ENCODE assay signal across 32 cellular contexts in the genomic region with DNA sequence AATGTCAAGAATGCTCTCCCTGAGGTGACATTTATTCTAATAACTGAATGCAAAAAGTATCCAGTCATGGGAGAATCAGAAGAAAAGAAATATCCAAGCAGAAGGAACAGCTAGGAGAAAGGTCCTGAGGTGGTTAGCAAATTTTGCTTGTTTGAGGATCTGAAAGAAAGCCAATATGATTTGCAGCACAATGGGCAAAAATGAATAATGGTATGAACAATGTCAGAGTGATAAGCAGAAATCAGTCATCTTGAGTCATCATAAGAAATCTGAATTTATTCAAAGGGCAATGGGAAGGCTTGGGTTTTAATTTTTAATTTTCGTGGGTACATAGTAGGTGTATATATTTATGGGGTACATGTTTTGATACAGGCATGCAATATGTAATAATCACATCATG.
"Had no signal": no experiment of that assay in that cellular context is flagged by ENCODE, and none has a peak within 500 bp of the region (broad histone marks: within the 10 kb centered on the region; RNA-seq: fewer than 3 reads in every experiment).

No MANE protein-coding gene starts in this region.

- H3K27ac Mint-ChIP-seq: activated CD4-positive, alpha-beta memory T cell treated with anti-CD3 and anti-CD28 coated beads for 36 hours; activated CD4-positive, alpha-beta T cell treated with anti-CD3 and anti-CD28 coated beads for 36 hours; activated CD4-positive, alpha-beta T cell treated with anti-CD3 and anti-CD28 coated beads, Interleukin-2, amount 10 ng/mL, durations not matched to agents 24 days and 14 days; activated CD8-positive, alpha-beta memory T cell treated with anti-CD3 and anti-CD28 coated beads, Interleukin-2, amount 10 ng/mL, durations not matched to agents 7 days and 5 days; activated CD8-positive, alpha-beta T cell treated with anti-CD3 and anti-CD28 coated beads, Interleukin-2, amount 10 ng/mL, durations not matched to agents 7 days and 5 days; activated naive CD8-positive, alpha-beta T cell treated with anti-CD3 and anti-CD28 coated beads for 36 hours; activated naive CD8-positive, alpha-beta T cell treated with anti-CD3 and anti-CD28 coated beads, Interleukin-2, amount 50 U/mL, for 24 hours; activated T-cell treated with anti-CD3 and anti-CD28 coated beads, Interleukin-2, amount 50 U/mL, for 24 hours; activated T-cell treated with anti-CD3 and anti-CD28 coated beads, Interleukin-2, amount 50 U/mL, for 72 hours; endodermal cell had no signal

- H3K27ac ChIP-seq: adrenal gland, body of pancreas, cardiac muscle cell, colonic mucosa, dorsolateral prefrontal cortex, esophagus muscularis mucosa had no signal

- H3K4me3 ChIP-seq: adrenal gland, body of pancreas, cardiac muscle cell, colonic mucosa, dorsolateral prefrontal cortex, esophagus muscularis mucosa had no signal

- ATAC-seq: activated CD4-positive, alpha-beta T cell treated with anti-CD3 and anti-CD28 coated beads for 36 hours; activated CD8-positive, alpha-beta memory T cell treated with anti-CD3 and anti-CD28 coated beads, Interleukin-2, amount 10 ng/mL, durations not matched to agents 7 days and 5 days; activated CD8-positive, alpha-beta T cell treated with anti-CD3 and anti-CD28 coated beads, Interleukin-2, amount 10 ng/mL, durations not matched to agents 7 days and 5 days; activated naive CD8-positive, alpha-beta T cell treated with anti-CD3 and anti-CD28 coated beads, Interleukin-2, amount 50 U/mL, for 24 hours; activated T-cell treated with anti-CD3 and anti-CD28 coated beads, Interleukin-2, amount 50 U/mL, for 72 hours; body of pancreas had no signal

- H3K9me3 Mint-ChIP-seq: activated CD4-positive, alpha-beta memory T cell treated with anti-CD3 and anti-CD28 coated beads for 36 hours; activated CD4-positive, alpha-beta T cell treated with anti-CD3 and anti-CD28 coated beads, Interleukin-2, amount 10 ng/mL, durations not matched to agents 24 days and 14 days; activated naive CD8-positive, alpha-beta T cell treated with anti-CD3 and anti-CD28 coated beads for 36 hours; activated naive CD8-positive, alpha-beta T cell treated with anti-CD3 and anti-CD28 coated beads, Interleukin-2, amount 50 U/mL, for 24 hours; activated T-cell treated with anti-CD3 and anti-CD28 coated beads, Interleukin-2, amount 50 U/mL, for 24 hours; activated T-cell treated with anti-CD3 and anti-CD28 coated beads, Interleukin-2, amount 50 U/mL, for 72 hours; endodermal cell had no signal

- DNase-seq: activated CD4-positive, alpha-beta memory T cell treated with anti-CD3 and anti-CD28 coated beads for 36 hours; activated CD4-positive, alpha-beta T cell treated with anti-CD3 and anti-CD28 coated beads for 36 hours; activated CD4-positive, alpha-beta T cell treated with anti-CD3 and anti-CD28 coated beads, Interleukin-2, amount 10 ng/mL, durations not matched to agents 24 days and 14 days; activated CD4-positive, CD25-positive, alpha-beta regulatory T cell; activated CD4-positive, CD25-positive, alpha-beta regulatory T cell treated with anti-CD3 and anti-CD28 coated beads, Interleukin-2, amount 50 U/mL, for 72 hours; activated CD8-positive, alpha-beta memory T cell treated with anti-CD3 and anti-CD28 coated beads, Interleukin-2, amount 10 ng/mL, durations not matched to agents 7 days and 5 days; activated CD8-positive, alpha-beta memory T cell treated with anti-CD3 and anti-CD28 coated beads, Interleukin-2, amount 50 U/mL, for 4 hours; activated CD8-positive, alpha-beta T cell treated with anti-CD3 and anti-CD28 coated beads, Interleukin-2, amount 10 ng/mL, durations not matched to agents 7 days and 5 days; activated gamma-delta T cell; activated naive CD4-positive, alpha-beta T cell treated with anti-CD3 and anti-CD28 coated beads, Interleukin-2, amount 50 U/mL, for 16 hours; activated naive CD4-positive, alpha-beta T cell treated with Interleukin-2 at 50 U/mL for 16 hours; activated naive CD8-positive, alpha-beta T cell treated with anti-CD3 and anti-CD28 coated beads for 36 hours; activated naive CD8-positive, alpha-beta T cell treated with anti-CD3 and anti-CD28 coated beads, Interleukin-2, amount 50 U/mL, for 24 hours; activated T-cell treated with anti-CD3 and anti-CD28 coated beads, Interleukin-2, amount 50 U/mL, for 24 hours; activated T-cell treated with anti-CD3 and anti-CD28 coated beads, Interleukin-2, amount 50 U/mL, for 72 hours; adrenal gland; amygdala; aorta; body of pancreas; central memory CD4-positive, alpha-beta T cell; cerebellar nuclear complex; colonic mucosa; dorsolateral prefrontal cortex; effector memory CD4-positive, alpha-beta T cell; endodermal cell; erythroblast; head of caudate nucleus; hippocampal formation; T-helper 2 cell had no signal

- H3K36me3 ChIP-seq: adrenal gland, cardiac muscle cell, colonic mucosa, esophagus muscularis mucosa had no signal

- H3K4me1 ChIP-seq: adrenal gland, body of pancreas, colonic mucosa, esophagus muscularis mucosa had no signal

- H3K27me3 ChIP-seq: adrenal gland, body of pancreas, cardiac muscle cell, colonic mucosa, dorsolateral prefrontal cortex, esophagus muscularis mucosa had no signal

- FAIRE-seq: frontal cortex had no signal

- H3K9me3 ChIP-seq: adrenal gland, body of pancreas, colonic mucosa, esophagus muscularis mucosa had no signal
